Comparison of ENCODE assay signal across 8 cellular contexts in genomic region chr5:179821298-179822058, GRCh38. TPM values are rescaled to one million over a fixed set of nuclear protein-coding genes. Genes with fewer than 3 reads are reported as not detected.
DNase-seq lines count a peak whose midpoint lies in the region; ATAC-seq and TF ChIP-seq lines count a peak whose summit lies in the region.

No MANE protein-coding gene starts in this region.

- peak overlapping the region; percentile 95 for H3K4me3 Mint-ChIP-seq in T-helper 17 cell

- H3K36me3 ChIP-seq in uterus: no peaks in the 10 kb centered on the region

- peaks cover 3% of the 10 kb centered on the region for H3K36me3 Mint-ChIP-seq in T-helper 17 cell (ENCODE audit: low read depth)

- H3K4me1 Mint-ChIP-seq in T-helper 17 cell: peaks cover 42% of the 10 kb centered on the region

- ATAC-seq in HG02571 (IDR thresholded peaks at IDR 0.05; ENCODE audit: unreplicated experiment): peak; percentile 41
- ATAC-seq in T-helper 17 cell: peak; percentile 58
- peak; percentile 84 to 87 for ATAC-seq in right cardiac atrium

- H3K4me1 ChIP-seq in right cardiac atrium (ENCODE audit: control insufficient read depth, insufficient read depth, low read length) (peaks cover 16% of the 10 kb centered on the region), uterus (peaks cover 13 to 14% of the 10 kb centered on the region in 2 donors)

- H3K9me3 ChIP-seq in T-helper 17 cell (ENCODE audit: control insufficient read depth, low read length, poor library complexity, severe bottlenecking) (no peaks in the 10 kb centered on the region), right cardiac atrium (ENCODE audit: control insufficient read depth, low read length) (no peaks in the 10 kb centered on the region), uterus (no peaks in the 10 kb centered on the region)

- H3K27ac ChIP-seq in right cardiac atrium (ENCODE audit: low read length) (peak overlapping the region; percentile 97), uterus (peak overlapping the region; percentile 98 to 99)

- peak overlapping the region; percentile 97 for H3K27ac Mint-ChIP-seq in T-helper 17 cell

- DNase-seq in GM12864 (ENCODE audit: low read depth) (peak; percentile 68), NCI-H1092 (lab: John Stamatoyannopoulos, UW) (peak; percentile 36), T-helper 17 cell (peak; percentile 71 to 81 (median 77)), anterior cingulate cortex (lab: John Stamatoyannopoulos, UW) (peak in 57 of 58 donors; percentile 13 to 92 (median 83)), right cardiac atrium (peak; percentile 97 to 99 (median 99)), pulmonary artery endothelial cell (ENCODE audit: low read depth, low spot score) (peak; percentile 84), uterus (peak; percentile 95 to 97)

- TF ChIP-seq CTCF in GM12864 (IDR thresholded peaks at IDR 0.05; ENCODE audit: low read depth, low read length, missing control alignments) (no peak), uterus (IDR thresholded peaks at IDR 0.05) (peak in 1 of 4 experiments; percentile 20)

- WGBS in right cardiac atrium: under 1% methylated on average over 54 of the region's 54 CpGs

- no peaks in the 10 kb centered on the region for H3K27me3 ChIP-seq in right cardiac atrium (ENCODE audit: control insufficient read depth, insufficient read depth)
- no peaks in the 10 kb centered on the region for H3K27me3 ChIP-seq in uterus

- intact Hi-C loops in right cardiac atrium (cut with DNase I) (no loop called here), uterus (cut with DNase I; ENCODE audit: low total_unique reads) (no loop called here)

- H3K27me3 Mint-ChIP-seq in T-helper 17 cell: no peaks in the 10 kb centered on the region

- peak; percentile 88 to 93 for TF ChIP-seq POLR2A in uterus (IDR thresholded peaks at IDR 0.05)

- H3K4me3 ChIP-seq in GM12864 (ENCODE audit: low read depth, low read length) (peak overlapping the region; percentile 86), right cardiac atrium (ENCODE audit: low read length) (peak overlapping the region; percentile 88), uterus (peak overlapping the region; percentile 94 to 97)

RNA-seq across cellular contexts. Expression of gene SQSTM1, which starts 0.8 kb away (rescaled TPM):
- total RNA-seq in T-helper 17 cell (100 to 1,000 TPM; 446 to 548 TPM), right cardiac atrium (100 to 1,000 TPM; 307 to 406 (median 370) TPM), pulmonary artery endothelial cell (447 and 758 TPM in 2 replicates), uterus (100 to 1,000 TPM in 3 of 4 donors, 10 to 100 TPM in 1; 94.7 to 874 (median 439) TPM)
- polyA plus RNA-seq in right cardiac atrium: 257 TPM

RNA-seq across cellular contexts. Expression of gene MGAT4B, which starts 14.8 kb away (rescaled TPM):
- total RNA-seq in T-helper 17 cell (100 to 1,000 TPM; 137 to 168 TPM), right cardiac atrium (10 to 100 TPM; 71.8 to 82.2 (median 80.9) TPM), pulmonary artery endothelial cell (138 and 185 TPM in 2 replicates), uterus (10 to 100 TPM; 31.8 to 87.4 (median 66.4) TPM)
- 56.7 TPM for polyA plus RNA-seq in right cardiac atrium

RNA-seq across cellular contexts. Expression of gene LTC4S, which starts 27.7 kb away (rescaled TPM):
- 1 to 10 TPM; 6.4 to 6.8 TPM for total RNA-seq in T-helper 17 cell
- 10 to 100 TPM; 17.3 to 24.3 (median 22.6) TPM for total RNA-seq in right cardiac atrium
- 18.6 TPM for polyA plus RNA-seq in right cardiac atrium
- 0.46 and 0.66 TPM in 2 replicates for total RNA-seq in pulmonary artery endothelial cell
- 10 to 100 TPM in 2 of 4 donors, 1 to 10 TPM in 1, not detected in 1; 4.1 to 22.9 (median 13.6) TPM for total RNA-seq in uterus

RNA-seq across cellular contexts. Expression of gene MRNIP, which starts 37.1 kb away (rescaled TPM):
- total RNA-seq in T-helper 17 cell (10 to 100 TPM; 32.5 to 36.8 TPM), right cardiac atrium (10 to 100 TPM; 12.3 to 20.1 (median 16.4) TPM), pulmonary artery endothelial cell (8.9 and 13.8 TPM in 2 replicates), uterus (100 to 1,000 TPM in 1 of 4 donors, 10 to 100 TPM in 3; 16.8 to 138 (median 61.6) TPM)
- polyA plus RNA-seq in right cardiac atrium: 20.5 TPM

Comparison
In these comparisons a context has a peak if more than half of its experiments do, and no peak if none do; other contexts are left out.
1. Peak in every context shown above with its lines: DNase-seq, ATAC-seq, H3K4me3 ChIP-seq and H3K27ac ChIP-seq.
2. DNase-seq: peak in every context shown above with its lines; median percentile 99 in right cardiac atrium; 96 in uterus; 84 in pulmonary artery endothelial cell; 83 in anterior cingulate cortex; 77 in T-helper 17 cell; 68 in GM12864; 36 in NCI-H1092.